In the genomic region with DNA sequence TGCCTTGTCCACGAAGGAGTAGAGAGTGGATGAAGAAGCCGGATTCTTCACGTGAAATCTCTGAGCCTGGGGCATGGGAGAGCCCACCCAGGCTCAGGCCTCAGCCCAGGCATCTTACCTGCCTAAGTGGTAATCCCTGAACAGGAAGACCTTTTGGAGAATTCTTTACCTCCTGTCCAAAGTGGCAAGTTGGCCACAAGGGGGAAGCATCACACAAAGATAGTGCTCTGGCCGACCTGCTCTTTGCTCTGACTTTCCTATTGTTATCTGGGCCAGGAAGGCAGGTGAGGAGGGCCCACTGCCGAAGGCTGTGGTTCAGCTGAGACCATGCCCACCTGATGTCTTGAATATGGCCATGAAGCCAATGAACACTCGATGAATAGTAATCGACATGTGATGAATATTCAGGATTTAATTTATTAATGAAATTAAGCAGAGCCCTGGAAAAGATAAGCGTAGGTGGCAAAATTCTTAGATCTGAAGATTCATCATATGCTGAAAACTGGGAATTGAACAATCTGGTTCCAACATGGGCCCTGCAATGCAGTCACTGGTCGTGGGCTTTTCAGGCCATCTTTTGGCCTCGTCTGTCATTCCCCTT, we compare ENCODE assay signal across 8 cellular contexts.
DNase-seq lines count a peak whose midpoint lies in the region; ATAC-seq, FAIRE-seq and TF ChIP-seq lines count a peak whose summit lies in the region.

No MANE protein-coding gene starts in this region.

- no peak overlapping the region for H3K9ac ChIP-seq in OCI-LY1 (ENCODE audit: low read length)

- no peaks in the 10 kb centered on the region for H3K9me3 ChIP-seq in OCI-LY1 (ENCODE audit: low read length)
- no peaks in the 10 kb centered on the region for H3K9me3 ChIP-seq in osteoblast (ENCODE audit: low read depth, low read length)

- H3K4me1 ChIP-seq in OCI-LY1 (ENCODE audit: insufficient read depth, low read length, severe bottlenecking), result no peaks in the 10 kb centered on the region
- H3K4me1 ChIP-seq in osteoblast (ENCODE audit: insufficient read depth, low read length), result no peaks in the 10 kb centered on the region

- peak; percentile 45 for DNase-seq in G401 (ENCODE audit: low spot score)
- peak; percentile 48 for DNase-seq in Jurkat, Clone E6-1 (ENCODE audit: low read depth, low spot score)
- DNase-seq in activated T-helper 2 cell treated with anti-CD3 and anti-CD28 coated beads, Interferon-gamma antibody, Interleukin-2, Interleukin-4, amounts not matched to agents 10 μg/mL and 5 μg/mL and 100 μg/mL, durations not matched to agents 14 hours and 24 hours and 36 hours (ENCODE audit: low spot score), result peak; percentile 31
- peak; percentile 69 for DNase-seq in frontal cortex (ENCODE audit: low spot score in 2 of 2)
- peak; percentile 95 for DNase-seq in osteoblast (ENCODE audit: insufficient read length, low spot score, missing footprints)
- no peak for DNase-seq in activated CD4-positive, CD25-positive, alpha-beta regulatory T cell (lab: John Stamatoyannopoulos, UW)

- no peaks in the 10 kb centered on the region for H3K27me3 Mint-ChIP-seq in activated T-helper 2 cell treated with anti-CD3 and anti-CD28 coated beads, Interferon-gamma antibody, Interleukin-2, Interleukin-4, amounts not matched to agents 10 μg/mL and 5 μg/mL and 100 μg/mL, durations not matched to agents 14 hours and 24 hours and 36 hours (ENCODE audit: low read depth)

- H3K4me1 Mint-ChIP-seq in activated T-helper 2 cell treated with anti-CD3 and anti-CD28 coated beads, Interferon-gamma antibody, Interleukin-2, Interleukin-4, amounts not matched to agents 10 μg/mL and 5 μg/mL and 100 μg/mL, durations not matched to agents 14 hours and 24 hours and 36 hours (ENCODE audit: low read depth), result peaks cover 13% of the 10 kb centered on the region

- TF ChIP-seq CTCF in OCI-LY1 (IDR thresholded peaks at IDR 0.05; ENCODE audit: low read length) (peak; percentile 78), osteoblast (IDR thresholded peaks at IDR 0.05; ENCODE audit: extremely low read depth, low read depth, low read length) (peak; percentile 84)

- FAIRE-seq in frontal cortex (lab: Jason Lieb, UNC), result no peak

- no peak overlapping the region for H3K27ac Mint-ChIP-seq in activated T-helper 2 cell treated with anti-CD3 and anti-CD28 coated beads, Interferon-gamma antibody, Interleukin-2, Interleukin-4, amounts not matched to agents 10 μg/mL and 5 μg/mL and 100 μg/mL, durations not matched to agents 14 hours and 24 hours and 36 hours

- peak; percentile 71 for ATAC-seq in GM21737 (IDR thresholded peaks at IDR 0.05; ENCODE audit: unreplicated experiment)

- H3K36me3 Mint-ChIP-seq in activated T-helper 2 cell treated with anti-CD3 and anti-CD28 coated beads, Interferon-gamma antibody, Interleukin-2, Interleukin-4, amounts not matched to agents 10 μg/mL and 5 μg/mL and 100 μg/mL, durations not matched to agents 14 hours and 24 hours and 36 hours (ENCODE audit: low read depth), result no peaks in the 10 kb centered on the region

- no peaks in the 10 kb centered on the region for H3K9me2 ChIP-seq in OCI-LY1 (ENCODE audit: low read depth, low read length)

- H3K79me2 ChIP-seq in OCI-LY1 (ENCODE audit: insufficient read depth, low read length) (no peaks in the 10 kb centered on the region), osteoblast (ENCODE audit: insufficient read depth, low read length) (no peaks in the 10 kb centered on the region)

- H3K27ac ChIP-seq in OCI-LY1 (ENCODE audit: low read depth, low read length, poor library complexity, severe bottlenecking), result no peak overlapping the region
- no peak overlapping the region for H3K27ac ChIP-seq in osteoblast (ENCODE audit: low read depth, low read length)

- no peaks in the 10 kb centered on the region for H3F3A ChIP-seq in OCI-LY1 (ENCODE audit: insufficient read depth, low read length)

- H3K4me2 ChIP-seq in OCI-LY1 (ENCODE audit: low read length) (no peak overlapping the region), osteoblast (ENCODE audit: insufficient read depth, low read length) (no peak overlapping the region)

- intact Hi-C loops in activated T-helper 2 cell treated with anti-CD3 and anti-CD28 coated beads, Interferon-gamma antibody, Interleukin-2, Interleukin-4, amounts not matched to agents 10 μg/mL and 5 μg/mL and 100 μg/mL, durations not matched to agents 14 hours and 24 hours and 36 hours (cut with micrococcal nuclease), result loop anchor here (5.0 kb wide), 1 partner anchor 999 kb away; no protein-coding TSS in a partner anchor

- H2AFZ ChIP-seq in OCI-LY1 (ENCODE audit: low read length), result no peak overlapping the region
- no peak overlapping the region for H2AFZ ChIP-seq in osteoblast (ENCODE audit: low read length)

- no peak overlapping the region for H3K4me3 Mint-ChIP-seq in activated T-helper 2 cell treated with anti-CD3 and anti-CD28 coated beads, Interferon-gamma antibody, Interleukin-2, Interleukin-4, amounts not matched to agents 10 μg/mL and 5 μg/mL and 100 μg/mL, durations not matched to agents 14 hours and 24 hours and 36 hours (ENCODE audit: low read depth)

- H3K36me3 ChIP-seq in OCI-LY1 (ENCODE audit: insufficient read depth, low read length) (no peaks in the 10 kb centered on the region), osteoblast (ENCODE audit: insufficient read depth, low read length) (no peaks in the 10 kb centered on the region)

- no peaks in the 10 kb centered on the region for H4K20me1 ChIP-seq in OCI-LY1 (ENCODE audit: insufficient read depth, low read length)
- no peaks in the 10 kb centered on the region for H4K20me1 ChIP-seq in osteoblast (ENCODE audit: insufficient read depth, low read length)

- H3K9me3 Mint-ChIP-seq in activated T-helper 2 cell treated with anti-CD3 and anti-CD28 coated beads, Interferon-gamma antibody, Interleukin-2, Interleukin-4, amounts not matched to agents 10 μg/mL and 5 μg/mL and 100 μg/mL, durations not matched to agents 14 hours and 24 hours and 36 hours, result no peaks in the 10 kb centered on the region

- H3K4me3 ChIP-seq in Jurkat, Clone E6-1 (ENCODE audit: low read length), result no peak overlapping the region
- H3K4me3 ChIP-seq in OCI-LY1 (ENCODE audit: low read depth, low read length, poor library complexity, severe bottlenecking), result no peak overlapping the region
- H3K4me3 ChIP-seq in osteoblast (ENCODE audit: insufficient read depth, low read length), result no peak overlapping the region

- in situ Hi-C loops in G401 (cut with HindIII; ENCODE audit: low sequenced_read_pairs), result no loop called here

- 0 out of 2 replicates have a peak, but pooled peaks cover 3% of the 10 kb centered on the region for H3K27me3 ChIP-seq in OCI-LY1 (ENCODE audit: insufficient read depth, low read length)
- H3K27me3 ChIP-seq in osteoblast (ENCODE audit: insufficient read depth, low read length), result no peaks in the 10 kb centered on the region

Comparison
In these comparisons a context has a peak if more than half of its experiments do, and no peak if none do; other contexts are left out.
1. DNase-seq: peak in G401 (single experiment), Jurkat, Clone E6-1 (single experiment), activated T-helper 2 cell treated with anti-CD3 and anti-CD28 coated beads, Interferon-gamma antibody, Interleukin-2, Interleukin-4, amounts not matched to agents 10 μg/mL and 5 μg/mL and 100 μg/mL, durations not matched to agents 14 hours and 24 hours and 36 hours (single experiment), frontal cortex (2 of 2) and osteoblast (single experiment); none in activated CD4-positive, CD25-positive, alpha-beta regulatory T cell (0 of 4).